19 cellular contexts compared by ENCODE assay signal in the genomic region with DNA sequence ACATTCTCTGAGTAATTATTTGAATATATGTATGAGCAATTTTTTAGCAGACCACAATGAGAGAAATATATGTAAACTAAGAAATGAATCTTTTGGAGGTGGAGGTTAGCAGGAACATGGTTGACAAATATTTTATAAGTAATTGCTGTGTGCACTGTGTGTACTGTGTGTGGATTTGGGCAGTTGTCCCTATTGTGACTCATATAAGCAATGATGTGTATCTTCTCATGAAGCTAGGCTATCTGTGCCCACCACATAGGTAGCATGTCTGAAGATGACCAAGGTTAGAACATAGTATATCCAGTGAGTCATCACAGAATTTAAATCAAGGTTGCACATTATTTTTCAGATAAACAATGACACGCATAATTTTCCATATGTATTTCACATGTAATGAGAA.
"Had no signal": no experiment of that assay in that cellular context is flagged by ENCODE, and none has a peak within 500 bp of the region (broad histone marks: within the 10 kb centered on the region; RNA-seq: fewer than 3 reads in every experiment).

No MANE protein-coding gene starts in this region.

- H3K27ac ChIP-seq: cardiac muscle cell, esophagus squamous epithelium, left lung, neural progenitor cell, prostate gland, tibial nerve, uterus had no signal

- H2AFZ ChIP-seq: neural progenitor cell had no signal

- H3K4me1 ChIP-seq: esophagus squamous epithelium, left lung, neural progenitor cell, prostate gland, tibial nerve, uterus had no signal

- H3K4me2 ChIP-seq: neural progenitor cell had no signal

- H3K27me3 ChIP-seq: cardiac muscle cell, esophagus squamous epithelium, left lung, neural progenitor cell, tibial nerve, uterus had no signal

- H3K9ac ChIP-seq: neural progenitor cell had no signal

- H3K36me3 ChIP-seq: cardiac muscle cell, esophagus squamous epithelium, left lung, neural progenitor cell, prostate gland, tibial nerve, uterus had no signal

- ATAC-seq: left lung; naive thymus-derived CD8-positive, alpha-beta T cell; stimulated activated effector memory CD8-positive, alpha-beta T cell treated with anti-CD3 and anti-CD28 coated beads, Interleukin-12 subunit alpha, Interleukin-12 subunit beta, amount 100 ng/mL, for 72 hours; stimulated activated naive CD8-positive, alpha-beta T cell treated with anti-CD3 and anti-CD28 coated beads, Interleukin-15, amount 100 ng/mL, for 72 hours had no signal

- H3K9me3 ChIP-seq: esophagus squamous epithelium, prostate gland, tibial nerve, uterus had no signal

- DNase-seq: activated CD4-positive, alpha-beta memory T cell treated with anti-CD3 and anti-CD28 coated beads for 36 hours; activated CD4-positive, alpha-beta T cell treated with anti-CD3 and anti-CD28 coated beads for 48 hours; activated naive CD4-positive, alpha-beta T cell treated with Interleukin-2 at 50 U/mL for 16 hours; activated naive CD8-positive, alpha-beta T cell treated with anti-CD3 and anti-CD28 coated beads, Interleukin-2, amount 10 ng/mL, durations not matched to agents 7 days and 5 days; activated T-cell treated with anti-CD3 and anti-CD28 coated beads, Interleukin-2, amount 50 U/mL, for 48 hours; amniotic stem cell; effector CD4-positive, alpha-beta T cell; esophagus squamous epithelium; left lung; naive thymus-derived CD8-positive, alpha-beta T cell; stimulated activated CD4-positive, alpha-beta T cell treated with anti-CD3 and anti-CD28 coated beads, Interleukin-2, amount 100 ng/mL, for 24 hours; stimulated activated naive CD8-positive, alpha-beta T cell treated with anti-CD3 and anti-CD28 coated beads, Interleukin-15, amount 100 ng/mL, for 72 hours; T1000; uterus had no signal

- H3K4me3 ChIP-seq: cardiac muscle cell, esophagus squamous epithelium, left lung, neural progenitor cell, prostate gland, tibial nerve, uterus had no signal
